In genomic region chr10:130739757-130740145, GRCh38 we compare ENCODE assay signal across 15 cellular contexts.
DNase-seq lines count a peak whose midpoint lies in the region; ATAC-seq and TF ChIP-seq lines count a peak whose summit lies in the region.
"Had no signal": no experiment of that assay in that cellular context is flagged by ENCODE, and none has a peak within 500 bp of the region (broad histone marks: within the 10 kb centered on the region; RNA-seq: fewer than 3 reads in every experiment).

No MANE protein-coding gene starts in this region.

- no peak overlapping the region for H3K4me3 Mint-ChIP-seq in CD8-positive, alpha-beta T cell
- H3K4me3 Mint-ChIP-seq: CD4-positive, CD25-positive, alpha-beta regulatory T cell; H9 had no signal

- H3K27ac ChIP-seq in left ventricle myocardium inferior (replicated peaks) (no peak overlapping the region), spleen (no peak overlapping the region), upper lobe of right lung (no peak overlapping the region)
- H3K27ac ChIP-seq in CD8-positive, alpha-beta T cell (ENCODE audit: low read depth, low read length), result no peak overlapping the region
- H3K27ac ChIP-seq: BLaER1 treated with 17β-estradiol and CSF1 and Interleukin-3, amounts not matched to agents 10 nM and 100 nM had no signal

- H3K4me1 Mint-ChIP-seq in CD8-positive, alpha-beta T cell (ENCODE audit: low read depth), result no peaks in the 10 kb centered on the region
- H3K4me1 Mint-ChIP-seq: CD4-positive, CD25-positive, alpha-beta regulatory T cell had no signal

- peaks cover 57% of the 10 kb centered on the region for H3K27me3 ChIP-seq in left ventricle myocardium inferior (ENCODE audit: low read depth)
- peaks cover 0 to 16% (median 0%) of the 10 kb centered on the region in 7 donors for H3K27me3 ChIP-seq in spleen (replicated peaks in 1 of 7)
- H3K27me3 ChIP-seq in upper lobe of right lung, result no peaks in the 10 kb centered on the region
- no peaks in the 10 kb centered on the region for H3K27me3 ChIP-seq in CD8-positive, alpha-beta T cell (ENCODE audit: insufficient read depth, low read length)
- H3K27me3 ChIP-seq: BLaER1 treated with 17β-estradiol and CSF1 and Interleukin-3, amounts not matched to agents 10 nM and 100 nM had no signal

- TF ChIP-seq POLR2A in spleen (IDR thresholded peaks at IDR 0.05) (no peak), GM18505 (IDR thresholded peaks at IDR 0.05; ENCODE audit: borderline replicate concordance, extremely low read depth, insufficient read depth, insufficient read length) (no peak)

- intact Hi-C loops in cardiac septum (cut with DNase I), result no loop called here
- intact Hi-C loops in left ventricle myocardium inferior (cut with micrococcal nuclease), result no loop called here
- intact Hi-C loops in spleen (cut with DNase I; ENCODE audit: low total_unique reads), result no loop called here
- intact Hi-C loops in upper lobe of right lung (cut with DNase I), result no loop called here
- intact Hi-C loops in CD8-positive, alpha-beta T cell (cut with DNase I, micrococcal nuclease), result no loop called here

- CTCF ChIA-PET in CD8-positive, alpha-beta T cell (lab: Charles Lee), result no interaction called here

- H3K4me1 ChIP-seq in left ventricle myocardium inferior (no peaks in the 10 kb centered on the region), spleen (no peaks in the 10 kb centered on the region), upper lobe of right lung (no peaks in the 10 kb centered on the region)
- no peaks in the 10 kb centered on the region for H3K4me1 ChIP-seq in CD8-positive, alpha-beta T cell (ENCODE audit: insufficient read depth, low read length)
- H3K4me1 ChIP-seq: BLaER1 treated with 17β-estradiol and CSF1 and Interleukin-3, amounts not matched to agents 10 nM and 100 nM had no signal

- no peak overlapping the region for H3K27ac Mint-ChIP-seq in CD8-positive, alpha-beta T cell
- H3K27ac Mint-ChIP-seq: H9 had no signal

- POLR2A ChIA-PET in CD8-positive, alpha-beta T cell (lab: Charles Lee), result no interaction called here

- H3K4me3 ChIP-seq in left ventricle myocardium inferior (no peak overlapping the region), spleen (no peak overlapping the region), upper lobe of right lung (no peak overlapping the region)
- H3K4me3 ChIP-seq in CD8-positive, alpha-beta T cell (ENCODE audit: low read depth, low read length), result no peak overlapping the region
- H3K4me3 ChIP-seq: BLaER1 treated with 17β-estradiol and CSF1 and Interleukin-3, amounts not matched to agents 10 nM and 100 nM had no signal

- no peaks in the 10 kb centered on the region for H3K27me3 Mint-ChIP-seq in CD8-positive, alpha-beta T cell (ENCODE audit: low read depth)
- H3K27me3 Mint-ChIP-seq: CD4-positive, CD25-positive, alpha-beta regulatory T cell had no signal

- no peaks in the 10 kb centered on the region for H3K9me3 Mint-ChIP-seq in CD8-positive, alpha-beta T cell
- H3K9me3 Mint-ChIP-seq: H9 had no signal

- WGBS in spleen, 5 donors, result 68 to 87% (median 79%) methylated on average over 9 of the region's 9 CpGs

- no peaks in the 10 kb centered on the region for H3K9me3 ChIP-seq in left ventricle myocardium inferior (replicated peaks)
- H3K9me3 ChIP-seq in spleen, result no peaks in the 10 kb centered on the region
- no peaks in the 10 kb centered on the region for H3K9me3 ChIP-seq in upper lobe of right lung
- H3K9me3 ChIP-seq in CD8-positive, alpha-beta T cell (ENCODE audit: low read length), result no peaks in the 10 kb centered on the region
- H3K9me3 ChIP-seq: BLaER1 treated with 17β-estradiol and CSF1 and Interleukin-3, amounts not matched to agents 10 nM and 100 nM had no signal

- DNase-seq in cardiac septum (ENCODE audit: low spot score) (peak; percentile 9), left ventricle myocardium inferior (no peak), mesenteric fat pad (ENCODE audit: low spot score) (peak; percentile 75), spleen (peak; percentile 41), upper lobe of right lung (peak; percentile 33)
- DNase-seq in CD8-positive, alpha-beta T cell, result no peak
- DNase-seq: ACHN; Calu3; CD4-positive, CD25-positive, alpha-beta regulatory T cell; DMS 273 treated with DMSO at 0.1 percent for 48 hours; GOT3; H9 had no signal

- H3K36me3 ChIP-seq in left ventricle myocardium inferior (no peaks in the 10 kb centered on the region), spleen (no peaks in the 10 kb centered on the region), upper lobe of right lung (no peaks in the 10 kb centered on the region)
- no peaks in the 10 kb centered on the region for H3K36me3 ChIP-seq in CD8-positive, alpha-beta T cell (ENCODE audit: insufficient read depth, low read length)
- H3K36me3 ChIP-seq: BLaER1 treated with 17β-estradiol and CSF1 and Interleukin-3, amounts not matched to agents 10 nM and 100 nM had no signal

- H3K36me3 Mint-ChIP-seq in CD8-positive, alpha-beta T cell, result no peaks in the 10 kb centered on the region
- H3K36me3 Mint-ChIP-seq: CD4-positive, CD25-positive, alpha-beta regulatory T cell had no signal

- ATAC-seq in upper lobe of right lung (no peak), GM18505 (IDR thresholded peaks at IDR 0.05; ENCODE audit: unreplicated experiment) (no peak), GM19324 (IDR thresholded peaks at IDR 0.05; ENCODE audit: low FRiP score, unreplicated experiment) (no peak)
- no peak for ATAC-seq in CD8-positive, alpha-beta T cell

- TF ChIP-seq CTCF in left ventricle myocardium inferior (IDR thresholded peaks at IDR 0.05; ENCODE audit: borderline replicate concordance) (no peak), spleen (IDR thresholded peaks at IDR 0.05 in 8 of 11, conservative IDR thresholded peaks at IDR 0.05 in 3 of 11) (no peak), upper lobe of right lung (IDR thresholded peaks at IDR 0.05) (no peak)
- TF ChIP-seq CTCF in CD8-positive, alpha-beta T cell (IDR thresholded peaks at IDR 0.05), result no peak

Comparison
In these comparisons a context has a peak if more than half of its experiments do, and no peak if none do; other contexts are left out.
1. DNase-seq: peak in cardiac septum (single experiment), mesenteric fat pad (single experiment), spleen (single experiment) and upper lobe of right lung (single experiment); none in left ventricle myocardium inferior (single experiment) and CD8-positive, alpha-beta T cell (0 of 7).